Comparison of ENCODE assay signal across 16 cellular contexts in genomic region chr10:23459323-23459939, GRCh38.
"Had no signal": no experiment of that assay in that cellular context is flagged by ENCODE, and none has a peak within 500 bp of the region (broad histone marks: within the 10 kb centered on the region; RNA-seq: fewer than 3 reads in every experiment).

No MANE protein-coding gene starts in this region.

- H3K27ac ChIP-seq: body of pancreas, epithelial cell of prostate, heart right ventricle, spleen, thyroid gland, WERI-Rb-1 had no signal

- H3K36me3 ChIP-seq: heart right ventricle, spleen, thyroid gland, WERI-Rb-1 had no signal

- H3K36me3 Mint-ChIP-seq: immature natural killer cell; naive thymus-derived CD8-positive, alpha-beta T cell had no signal

- ATAC-seq: body of pancreas, heart right ventricle, left ventricle myocardium superior had no signal

- H3K9me3 ChIP-seq: body of pancreas, heart right ventricle, spleen, thyroid gland had no signal

- H3K27me3 ChIP-seq: body of pancreas, heart right ventricle, spleen, thyroid gland had no signal

- H3K27ac Mint-ChIP-seq: activated T-helper 2 cell treated with anti-CD3 and anti-CD28 coated beads, Interferon-gamma antibody, Interleukin-2, Interleukin-4, amounts not matched to agents 10 μg/mL and 5 μg/mL and 100 μg/mL, durations not matched to agents 14 hours and 24 hours and 36 hours; T-helper 1 cell treated with Interleukin-12 subunit alpha and Interleukin-12 subunit beta and Interleukin-4 antibody, amounts not matched to agents 30 μg/mL and 1 μg/mL, for 36 hours had no signal

- DNase-seq: activated CD4-positive, alpha-beta T cell treated with anti-CD3 and anti-CD28 coated beads, Interleukin-2, amount 50 U/mL, for 48 hours; activated naive CD4-positive, alpha-beta T cell treated with Interleukin-2 at 50 U/mL for 16 hours; activated T-cell treated with anti-CD3 and anti-CD28 coated beads, Interleukin-2, amount 50 U/mL, for 1 hour; body of pancreas; heart right ventricle; immature natural killer cell; left ventricle myocardium superior; mesendoderm; naive thymus-derived CD8-positive, alpha-beta T cell; spleen; stimulated activated naive CD4-positive, alpha-beta T cell treated with Interleukin-2 at 50 U/mL for 16 hours; thyroid gland; WERI-Rb-1 had no signal

- H3K9me3 Mint-ChIP-seq: activated T-helper 2 cell treated with anti-CD3 and anti-CD28 coated beads, Interferon-gamma antibody, Interleukin-2, Interleukin-4, amounts not matched to agents 10 μg/mL and 5 μg/mL and 100 μg/mL, durations not matched to agents 14 hours and 24 hours and 36 hours; immature natural killer cell; naive thymus-derived CD8-positive, alpha-beta T cell; T-helper 1 cell treated with Interleukin-12 subunit alpha and Interleukin-12 subunit beta and Interleukin-4 antibody, amounts not matched to agents 30 μg/mL and 1 μg/mL, for 36 hours had no signal

- H3K4me3 ChIP-seq: body of pancreas, heart right ventricle, spleen, thyroid gland had no signal

- H3K4me3 Mint-ChIP-seq: immature natural killer cell; naive thymus-derived CD8-positive, alpha-beta T cell; T-helper 1 cell treated with Interleukin-12 subunit alpha and Interleukin-12 subunit beta and Interleukin-4 antibody, amounts not matched to agents 30 μg/mL and 1 μg/mL, for 36 hours had no signal

- H3K4me1 ChIP-seq: body of pancreas, thyroid gland had no signal

- H3K4me1 Mint-ChIP-seq: immature natural killer cell had no signal
